In genomic region chr5:147359551-147359950, GRCh38 we compare ENCODE assay signal across 1 cellular context.
TF ChIP-seq lines count a peak whose summit lies in the region.

No MANE protein-coding gene starts in this region.

TF ChIP-seq in SK-N-SH treated with all-trans-retinoic acid at 6 μM for 48 hours, 23 proteins besides CTCF, POLR2A, EP300 and RAD21 (continued from another document):
- TF ChIP-seq CSRNP3 (CRISPR knock-in tag; IDR thresholded peaks at IDR 0.05) (no peak), ZFP3 (CRISPR knock-in tag; IDR thresholded peaks at IDR 0.05) (no peak), TSHZ2 (CRISPR knock-in tag; IDR thresholded peaks at IDR 0.05) (no peak), CSDC2 (CRISPR knock-in tag; IDR thresholded peaks at IDR 0.05) (no peak), ZC3H10 (CRISPR knock-in tag; IDR thresholded peaks at IDR 0.05) (no peak)
